ENCODE assay signal across 6 cellular contexts in the genomic region with DNA sequence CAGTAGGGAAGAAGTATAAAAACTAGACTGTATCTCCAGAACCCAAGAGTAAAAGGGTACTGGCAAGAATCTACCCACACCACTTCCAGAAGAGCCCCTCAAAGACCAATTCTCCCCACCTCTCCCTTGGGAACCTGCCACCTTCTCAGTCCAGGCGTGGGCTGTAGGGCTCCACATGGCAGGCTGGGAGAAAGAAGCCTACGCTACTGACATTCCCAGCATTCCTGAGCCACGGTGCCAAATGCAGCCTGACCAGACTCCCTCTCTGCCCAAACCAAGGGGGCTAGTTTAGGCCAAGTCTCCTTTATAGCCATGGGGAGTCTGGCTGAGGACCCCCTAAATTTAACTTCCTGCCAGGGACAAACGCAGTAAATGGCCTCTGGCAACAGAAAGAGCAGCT.
A peak's percentile ranks its signal among the peaks of the same experiment; 100 is the strongest.
DNase-seq lines count a peak whose midpoint lies in the region; ATAC-seq lines count a peak whose summit lies in the region.

No MANE protein-coding gene starts in this region.

- H3K9me3 Mint-ChIP-seq in stimulated activated naive CD8-positive, alpha-beta T cell treated with anti-CD3 and anti-CD28 coated beads, Interleukin-15, Interleukin-2, amounts not matched to agents 100 ng/mL and 50 ng/mL, for 24 hours, result no peaks in the 10 kb centered on the region

- peak overlapping the region; percentile 91 for H3K27ac Mint-ChIP-seq in stimulated activated naive CD8-positive, alpha-beta T cell treated with anti-CD3 and anti-CD28 coated beads, Interleukin-15, Interleukin-2, amounts not matched to agents 100 ng/mL and 50 ng/mL, for 24 hours

- no peak for ATAC-seq in stimulated activated naive CD8-positive, alpha-beta T cell treated with anti-CD3 and anti-CD28 coated beads, Interleukin-15, Interleukin-2, amounts not matched to agents 100 U/mL and 50 U/mL, for 24 hours
- ATAC-seq in HG03039 (IDR thresholded peaks at IDR 0.05; ENCODE audit: unreplicated experiment) (no peak), HG03342 (IDR thresholded peaks at IDR 0.05; ENCODE audit: unreplicated experiment) (no peak)

- peaks cover 40% of the 10 kb centered on the region for H3K4me1 Mint-ChIP-seq in stimulated activated naive CD8-positive, alpha-beta T cell treated with anti-CD3 and anti-CD28 coated beads, Interleukin-15, Interleukin-2, amounts not matched to agents 100 ng/mL and 50 ng/mL, for 24 hours (ENCODE audit: low read depth)

- peak overlapping the region; percentile 92 for H3K4me3 Mint-ChIP-seq in stimulated activated naive CD8-positive, alpha-beta T cell treated with anti-CD3 and anti-CD28 coated beads, Interleukin-15, Interleukin-2, amounts not matched to agents 100 ng/mL and 50 ng/mL, for 24 hours

- H3K36me3 Mint-ChIP-seq in stimulated activated naive CD8-positive, alpha-beta T cell treated with anti-CD3 and anti-CD28 coated beads, Interleukin-15, Interleukin-2, amounts not matched to agents 100 ng/mL and 50 ng/mL, for 24 hours (ENCODE audit: low read depth), result peaks cover 48% of the 10 kb centered on the region

- DNase-seq in stimulated activated naive CD8-positive, alpha-beta T cell treated with anti-CD3 and anti-CD28 coated beads, Interleukin-15, Interleukin-2, amounts not matched to agents 100 U/mL and 50 U/mL, for 24 hours, result no peak
- DNase-seq in hepatic stellate cell (ENCODE audit: low spot score) (peak; percentile 60), pons (ENCODE audit: low spot score) (no peak)

- H3K27me3 Mint-ChIP-seq in stimulated activated naive CD8-positive, alpha-beta T cell treated with anti-CD3 and anti-CD28 coated beads, Interleukin-15, Interleukin-2, amounts not matched to agents 100 ng/mL and 50 ng/mL, for 24 hours, result no peaks in the 10 kb centered on the region
